ENCODE assay signal across 23 cellular contexts in genomic region chr4:1353186-1354055, GRCh38. TPM values are rescaled to one million over a fixed set of nuclear protein-coding genes. Genes with fewer than 3 reads are reported as not detected.
"Had no signal": no experiment of that assay in that cellular context is flagged by ENCODE, and none has a peak within 500 bp of the region (broad histone marks: within the 10 kb centered on the region; RNA-seq: fewer than 3 reads in every experiment).

No MANE protein-coding gene starts in this region.

- H3K4me1 ChIP-seq: SJSA1 had no signal

- H3K27me3 ChIP-seq: MG63, SJSA1 had no signal

- H3K27ac ChIP-seq: SJSA1, SK-N-MC had no signal

- H3K9me3 ChIP-seq: MG63, SJSA1 had no signal

- H3K36me3 ChIP-seq: MG63, SJSA1 had no signal

- DNase-seq: Karpas-422, KG1, MG63, NCI-H1092, NCI-H1105 treated with DMSO at 0.1 percent for 48 hours, NCI-H1417 treated with DMSO at 0.1 percent for 48 hours, NCI-H146, NCI-H1694 treated with DMSO at 0.1 percent for 48 hours, NCI-H1930, NCI-H2081, NCI-H2107, NCI-H2227 treated with DMSO at 0.1 percent for 48 hours, NCI-H524, NCI-H526 treated with DMSO at 0.1 percent for 48 hours, NCI-H748 treated with DMSO at 0.1 percent for 48 hours, Right ventricle myocardium superior, RPMI8226, SIG-M5 had no signal

- FAIRE-seq: RCC 7860 had no signal

- H3K4me3 ChIP-seq: MG63, SJSA1, SK-N-MC had no signal

RNA-seq across cellular contexts. Expression of gene NKX1-1, which starts 52.8 kb away (rescaled TPM):
- total RNA-seq: HT1080, NCI-H460, Right ventricle myocardium superior, SJSA1 had no signal
